10 cellular contexts compared by ENCODE assay signal in genomic region chr4:145868637-145869409, GRCh38.
DNase-seq lines count a peak whose midpoint lies in the region; ATAC-seq and TF ChIP-seq lines count a peak whose summit lies in the region.
"Had no signal": no experiment of that assay in that cellular context is flagged by ENCODE, and none has a peak within 500 bp of the region (broad histone marks: within the 10 kb centered on the region; RNA-seq: fewer than 3 reads in every experiment).

No MANE protein-coding gene starts in this region.

- TF ChIP-seq POLR2A in GM18505 (IDR thresholded peaks at IDR 0.05; ENCODE audit: borderline replicate concordance, extremely low read depth, insufficient read depth, insufficient read length) = no peak

- ATAC-seq in GM18505 (IDR thresholded peaks at IDR 0.05; ENCODE audit: unreplicated experiment) (peak; percentile 56), GM21619 (IDR thresholded peaks at IDR 0.05; ENCODE audit: unreplicated experiment) (peak; percentile 71), HG03469 (IDR thresholded peaks at IDR 0.05; ENCODE audit: unreplicated experiment) (peak; percentile 61)

- DNase-seq in germinal center (ENCODE audit: low spot score) = peak; percentile 10
- no peak for DNase-seq in RWPE1 (ENCODE audit: low spot score)
- DNase-seq in NCI-H2029 (lab: John Stamatoyannopoulos, UW) = no peak
- DNase-seq in activated effector memory CD4-positive, alpha-beta T cell treated with Interleukin-2 at 50 U/mL for 16 hours = no peak
- DNase-seq in NCI-H82 (lab: John Stamatoyannopoulos, UW) = no peak

- CTCF ChIA-PET in RWPE1 (lab: Yijun Ruan, JAX) = interaction anchor here (0.7 kb wide), 1 partner anchor 1219 kb away, joined by 3 read pairs; no protein-coding TSS in a partner anchor

- no peak overlapping the region for H3K27ac ChIP-seq in RWPE1
- H3K27ac ChIP-seq: breast epithelium, SJSA1 had no signal

- POLR2A ChIA-PET in RWPE1 (lab: Yijun Ruan, JAX; ENCODE audit: low non-redundant PET) = no interaction called here

- no peak for TF ChIP-seq CTCF in RWPE1 (conservative IDR thresholded peaks at IDR 0.05; ENCODE audit: low read depth)
